ENCODE assay signal across 34 cellular contexts in the genomic region with DNA sequence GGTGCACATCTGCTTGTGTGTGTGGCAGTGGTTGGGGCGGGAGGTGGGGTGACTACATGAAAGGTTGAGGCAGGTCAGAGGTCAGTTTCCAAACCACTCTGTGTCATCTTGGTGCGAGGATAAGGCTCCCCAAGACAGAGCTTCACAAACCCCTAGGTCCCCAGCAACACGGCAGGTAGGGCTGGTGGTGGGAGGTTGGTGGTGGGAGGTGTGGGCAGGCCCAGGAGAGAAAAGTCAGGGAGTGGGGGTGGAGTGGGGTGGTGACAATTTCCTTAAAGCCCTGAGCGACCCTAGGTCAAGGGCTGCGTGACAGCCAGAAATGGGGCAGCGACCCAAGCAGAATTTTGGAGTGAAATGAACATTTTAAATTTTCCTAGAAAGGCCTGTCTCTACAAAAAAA. TPM values are rescaled to one million over a fixed set of nuclear protein-coding genes. Genes with fewer than 3 reads are reported as not detected.
"Had no signal": no experiment of that assay in that cellular context is flagged by ENCODE, and none has a peak within 500 bp of the region (broad histone marks: within the 10 kb centered on the region; RNA-seq: fewer than 3 reads in every experiment).

No MANE protein-coding gene starts in this region.

- H3K4me3 ChIP-seq: adrenal gland, body of pancreas, breast epithelium, MG63, SJCRH30, SK-N-MC had no signal

- H3K36me3 Mint-ChIP-seq: activated naive CD4-positive, alpha-beta T cell treated with anti-CD3 and anti-CD28 coated beads, Interleukin-2, amount 50 U/mL, for 72 hours had no signal

- H3K9me3 ChIP-seq: adrenal gland, body of pancreas, breast epithelium, MG63, SJCRH30 had no signal

- H3K4me3 Mint-ChIP-seq: activated CD4-positive, alpha-beta T cell treated with anti-CD3 and anti-CD28 coated beads, Interleukin-2, amount 10 ng/mL, durations not matched to agents 24 days and 14 days; activated naive CD4-positive, alpha-beta T cell treated with anti-CD3 and anti-CD28 coated beads for 36 hours; activated T-helper 1 cell treated with anti-CD3 and anti-CD28 coated beads, Interleukin-12 subunit alpha, Interleukin-12 subunit beta, Interleukin-2, Interleukin-4 antibody, amounts not matched to agents 30 ng/mL and 10 ng/mL and 1 ng/mL, durations not matched to agents 14 hours and 24 hours and 36 hours had no signal

- H3K27ac Mint-ChIP-seq: activated naive CD4-positive, alpha-beta T cell treated with anti-CD3 and anti-CD28 coated beads for 36 hours; activated T-helper 1 cell treated with anti-CD3 and anti-CD28 coated beads, Interleukin-12 subunit alpha, Interleukin-12 subunit beta, Interleukin-2, Interleukin-4 antibody, amounts not matched to agents 30 ng/mL and 10 ng/mL and 1 ng/mL, durations not matched to agents 14 hours and 24 hours and 36 hours had no signal

- DNase-seq: activated CD4-positive, alpha-beta T cell treated with anti-CD3 and anti-CD28 coated beads for 1 hour; activated CD4-positive, alpha-beta T cell treated with anti-CD3 and anti-CD28 coated beads, Interleukin-2, amount 10 ng/mL, durations not matched to agents 24 days and 14 days; activated CD4-positive, alpha-beta T cell treated with anti-CD3 and anti-CD28 coated beads, Interleukin-2, amount 50 U/mL, for 4 hours; activated CD4-positive, CD25-positive, alpha-beta regulatory T cell; activated gamma-delta T cell treated with Interleukin-2 at 50 U/mL for 16 hours; activated naive CD4-positive, alpha-beta T cell treated with anti-CD3 and anti-CD28 coated beads for 36 hours; activated T-cell treated with anti-CD3 and anti-CD28 coated beads, Interleukin-2, amount 50 U/mL, for 1 hour; adrenal gland; body of pancreas; caudate nucleus; cerebellar nuclear complex; Kasumi-1; KG1; NCI-H1048; NCI-H1105 treated with DMSO at 0.1 percent for 48 hours; NCI-H1436; NCI-H1694; NCI-H1930; NCI-H345; NCI-H524 treated with DMSO at 0.1 percent for 48 hours; SHP77; T1000 had no signal

- FAIRE-seq: astrocyte had no signal

- ATAC-seq: activated naive CD4-positive, alpha-beta T cell treated with anti-CD3 and anti-CD28 coated beads, Interleukin-2, amount 50 U/mL, for 72 hours; body of pancreas had no signal

- H3K27me3 ChIP-seq: adrenal gland, body of pancreas, breast epithelium, MG63, SJCRH30 had no signal

- H3K36me3 ChIP-seq: adrenal gland, breast epithelium, MG63, SJCRH30, WERI-Rb-1 had no signal

- H3K9me3 Mint-ChIP-seq: activated naive CD4-positive, alpha-beta T cell treated with anti-CD3 and anti-CD28 coated beads for 36 hours; activated T-helper 1 cell treated with anti-CD3 and anti-CD28 coated beads, Interleukin-12 subunit alpha, Interleukin-12 subunit beta, Interleukin-2, Interleukin-4 antibody, amounts not matched to agents 30 ng/mL and 10 ng/mL and 1 ng/mL, durations not matched to agents 14 hours and 24 hours and 36 hours had no signal

- H3K4me1 ChIP-seq: adrenal gland, body of pancreas, breast epithelium, SJCRH30 had no signal

- H3K27ac ChIP-seq: adrenal gland, body of pancreas, breast epithelium, SJCRH30, SK-N-MC, WERI-Rb-1 had no signal

RNA-seq across cellular contexts. Expression of a gene that starts 1.6 kb away (rescaled TPM):
- total RNA-seq: activated CD4-positive, alpha-beta T cell treated with anti-CD3 and anti-CD28 coated beads, Interleukin-2, amount 10 ng/mL, durations not matched to agents 24 days and 14 days; activated naive CD4-positive, alpha-beta T cell treated with anti-CD3 and anti-CD28 coated beads for 36 hours; activated naive CD4-positive, alpha-beta T cell treated with anti-CD3 and anti-CD28 coated beads, Interleukin-2, amount 50 U/mL, for 72 hours; activated T-helper 1 cell treated with anti-CD3 and anti-CD28 coated beads, Interleukin-12 subunit alpha, Interleukin-12 subunit beta, Interleukin-2, Interleukin-4 antibody, amounts not matched to agents 30 ng/mL and 10 ng/mL and 1 ng/mL, durations not matched to agents 14 hours and 24 hours and 36 hours; adrenal gland; astrocyte; body of pancreas; breast epithelium; NCI-H460; RPMI7951; SJCRH30; T-helper 1 cell treated with Interleukin-12 subunit alpha and Interleukin-12 subunit beta and Interleukin-4 antibody, amounts not matched to agents 30 ng/mL and 1 ng/mL, for 36 hours; T-helper 2 cell treated with Interferon-gamma antibody and Interleukin-4, amounts not matched to agents 100 ng/mL and 5 ng/mL, for 36 hours had no signal
- polyA plus RNA-seq: adrenal gland had no signal
